8 cellular contexts compared by ENCODE assay signal in genomic region chrX:104166735-104167436, GRCh38. TPM values are rescaled to one million over a fixed set of nuclear protein-coding genes. Genes with fewer than 3 reads are reported as not detected.
DNase-seq lines count a peak whose midpoint lies in the region; ATAC-seq, FAIRE-seq and TF ChIP-seq lines count a peak whose summit lies in the region.

No MANE protein-coding gene starts in this region.

- TF ChIP-seq RAD21 in K562 (CRISPR knock-in tag; conservative IDR thresholded peaks at IDR 0.05 in 1 of 2, IDR thresholded peaks at IDR 0.05 in 1 of 2) = no peak

- TF ChIP-seq CTCF in K562 (IDR thresholded peaks at IDR 0.05 in 2 of 3, conservative IDR thresholded peaks at IDR 0.05 in 1 of 3; ENCODE audit: insufficient read depth in 2 of 3, low read depth in 1 of 3, low read length in 3 of 3) (no peak), lung (IDR thresholded peaks at IDR 0.05; ENCODE audit: control extremely low read depth, extremely low read depth) (no peak), transverse colon (IDR thresholded peaks at IDR 0.05) (no peak)

- no peaks in the 10 kb centered on the region for H3K27me3 ChIP-seq in BLaER1 treated with 17β-estradiol and CSF1 and Interleukin-3, amounts not matched to agents 10 nM and 100 nM
- H3K27me3 ChIP-seq in K562 (ENCODE audit: control insufficient read depth in 2 of 2, insufficient read depth in 2 of 2, low read length in 2 of 2) = no peaks in the 10 kb centered on the region
- no peaks in the 10 kb centered on the region for H3K27me3 ChIP-seq in lung (ENCODE audit: control insufficient read depth, insufficient read depth)
- H3K27me3 ChIP-seq in transverse colon = no peaks in the 10 kb centered on the region

- H3K4me2 ChIP-seq in BLaER1 treated with 17β-estradiol and CSF1 and Interleukin-3, amounts not matched to agents 10 nM and 100 nM = peak overlapping the region; percentile 49 to 86 (median 66)
- H3K4me2 ChIP-seq in K562 (ENCODE audit: insufficient read depth, low read length) = peak overlapping the region; percentile 81

- 0% methylated on average over 5 of the region's 37 CpGs for WGBS in K562 (ENCODE audit: insufficient coverage, low coverage, missing lambda C conversion rate)
- 1 to 42% methylated on average over 23 to 37 of the region's 37 CpGs for WGBS in lung, 2 donors
- WGBS in transverse colon (ENCODE audit: low coverage in 1 of 2), 2 donors = 0 to 37% methylated on average over 3 to 32 of the region's 37 CpGs

- POLR2A ChIA-PET in K562 (lab: Yijun Ruan, JAX) = interaction anchor here (1.4 to 1.9 kb wide), 2 partner anchors 8 to 10 kb away, joined by 4 to 16 read pairs; partner anchors contain the start of gene SLC25A53

- peaks cover 0 to 11% (median 6%) of the 10 kb centered on the region in 11 experiments; a peak in 12 of 22 replicates for H3K9me3 ChIP-seq in BLaER1 treated with 17β-estradiol and CSF1 and Interleukin-3, amounts not matched to agents 10 nM and 100 nM (replicated peaks in 1 of 11)
- H3K9me3 ChIP-seq in K562 (replicated peaks; ENCODE audit: control insufficient read depth, insufficient read depth, low read depth, low read length) (no peaks in the 10 kb centered on the region), lung (ENCODE audit: control insufficient read depth in 2 of 2, insufficient read depth in 1 of 2, low read length in 1 of 2) (no peaks in the 10 kb centered on the region), transverse colon (no peaks in the 10 kb centered on the region)

- DNase-seq in K562 (ENCODE audit: extremely low read depth in 1 of 4, low spot score in 3 of 4) (peak; percentile 9 to 25 (median 12)), lung (ENCODE audit: low spot score) (no peak), transverse colon (no peak), inferior parietal cortex (ENCODE audit: extremely low spot score) (no peak)
- no peak for DNase-seq in central memory CD4-positive, alpha-beta T cell

- 0 out of 22 replicates have a peak, but pooled peaks cover 0 to 16% (median 0%) of the 10 kb centered on the region in 11 experiments for H3K36me3 ChIP-seq in BLaER1 treated with 17β-estradiol and CSF1 and Interleukin-3, amounts not matched to agents 10 nM and 100 nM
- H3K36me3 ChIP-seq in K562 (ENCODE audit: control insufficient read depth, insufficient read depth, low read length) (peaks cover 12% of the 10 kb centered on the region; the same call in 1 of the 3 replicates), lung (ENCODE audit: control insufficient read depth in 2 of 2, insufficient read depth in 2 of 2, low read length in 2 of 2) (no peaks in the 10 kb centered on the region), transverse colon (no peaks in the 10 kb centered on the region)

- no peaks in the 10 kb centered on the region for H3K9me1 ChIP-seq in K562 (ENCODE audit: control insufficient read depth, insufficient read depth, low read length)

- in situ Hi-C loops in K562 (cut with MboI) = no loop called here
- in situ Hi-C loops in transverse colon (cut with MboI; ENCODE audit: low pct_ligation_motif_present in 1 of 4, low pct_unique_long_range_greater_than_20kb in 1 of 4, low sequenced_read_pairs in 3 of 4) = loop anchor here in 1 of 4 donors (25.0 kb wide), 1 partner anchor 480 kb away; the partner anchor contains the start of gene MORF4L2

- H3K79me2 ChIP-seq in K562 (ENCODE audit: control insufficient read depth, insufficient read depth, low read length) = peaks cover 52% of the 10 kb centered on the region

- no TSS peak for BruUV-seq in K562 (replicated peaks; lab: Mats Ljungman, UMichigan)

- CTCF ChIA-PET in K562 (lab: Yijun Ruan, JAX; ENCODE audit: low intra/inter-chr PET ratio) = no interaction called here

- peaks cover 0 to 44% (median 7%) of the 10 kb centered on the region in 11 experiments; a peak in 9 of 22 replicates for H4K20me1 ChIP-seq in BLaER1 treated with 17β-estradiol and CSF1 and Interleukin-3, amounts not matched to agents 10 nM and 100 nM
- peaks cover 5% of the 10 kb centered on the region; the same call in 1 of the 2 replicates for H4K20me1 ChIP-seq in K562 (replicated peaks; ENCODE audit: control insufficient read depth, insufficient read depth, low read length)

- H3K27ac ChIP-seq in BLaER1 treated with 17β-estradiol and CSF1 and Interleukin-3, amounts not matched to agents 10 nM and 100 nM = peak overlapping the region; percentile 74 to 88 (median 80)
- peak overlapping the region; percentile 81 for H3K27ac ChIP-seq in K562 (ENCODE audit: extremely low read depth, low read depth, low read length)
- peak overlapping the region; percentile 73 to 94 for H3K27ac ChIP-seq in lung (ENCODE audit: low read depth in 1 of 2, low read length in 1 of 2)
- H3K27ac ChIP-seq in transverse colon = peak overlapping the region; percentile 88 to 94 (median 89)

- no peak for FAIRE-seq in K562 (lab: Jason Lieb, UNC)

- peak; percentile 1 for ATAC-seq in HG03457 (IDR thresholded peaks at IDR 0.05; ENCODE audit: unreplicated experiment)
- ATAC-seq in K562 = peak; percentile 82
- peak; percentile 3 for ATAC-seq in lung (ENCODE audit: insufficient read depth, low FRiP score)
- no peak for ATAC-seq in esophagus mucosa

- TF ChIP-seq POLR2A in K562 (conservative IDR thresholded peaks at IDR 0.05) (no peak), transverse colon (IDR thresholded peaks at IDR 0.05) (no peak)

- H3K9ac ChIP-seq in BLaER1 treated with 17β-estradiol and CSF1 and Interleukin-3, amounts not matched to agents 10 nM and 100 nM = peak overlapping the region; percentile 76 to 89 (median 86)
- peak overlapping the region; percentile 79 to 97 for H3K9ac ChIP-seq in K562 (ENCODE audit: insufficient read depth in 1 of 2, low read depth in 2 of 2, low read length in 2 of 2)

- TF ChIP-seq EP300 in K562 (IDR thresholded peaks at IDR 0.05; ENCODE audit: low read length) (no peak), transverse colon (IDR thresholded peaks at IDR 0.05; ENCODE audit: low read depth) (no peak)

- peak overlapping the region; percentile 74 for H2AFZ ChIP-seq in K562 (ENCODE audit: low read depth, low read length)

- H3K4me3 ChIP-seq in BLaER1 treated with 17β-estradiol and CSF1 and Interleukin-3, amounts not matched to agents 10 nM and 100 nM = peak overlapping the region; percentile 73 to 89 (median 82)
- peak overlapping the region; percentile 83 for H3K4me3 ChIP-seq in K562
- peak overlapping the region; percentile 81 for H3K4me3 ChIP-seq in lung
- H3K4me3 ChIP-seq in transverse colon = peak overlapping the region; percentile 61 to 71 (median 66)

- peaks cover 4 to 37% (median 17%) of the 10 kb centered on the region in 10 experiments; a peak in 15 of 20 replicates for H3K4me1 ChIP-seq in BLaER1 treated with 17β-estradiol and CSF1 and Interleukin-3, amounts not matched to agents 10 nM and 100 nM
- H3K4me1 ChIP-seq in K562 (replicated peaks in 1 of 2; ENCODE audit: control insufficient read depth in 2 of 2, insufficient read depth in 2 of 2, low read length in 2 of 2) (peaks cover 0 to 7% of the 10 kb centered on the region in 2 experiments; a peak in 4 of 5 replicates), lung (ENCODE audit: control insufficient read depth in 2 of 2, insufficient read depth in 2 of 2, low read length in 2 of 2) (no peaks in the 10 kb centered on the region), transverse colon (peaks cover 0 to 17% (median 7%) of the 10 kb centered on the region in 4 donors)

- intact Hi-C loops in K562 (cut with micrococcal nuclease) = loop anchor here (10.0 kb wide), 1 partner anchor 482 kb away; the partner anchor contains the start of gene MORF4L2
- intact Hi-C loops in transverse colon (cut with DNase I; ENCODE audit: low total_unique reads) = no loop called here

RNA-seq across cellular contexts. Expression of gene FAM199X, which starts 0.6 kb away (rescaled TPM):
- total RNA-seq in K562 (2011; cell fraction: chromatin; rRNA removed; ENCODE audit: low replicate concordance) = 5.3 and 17.5 TPM in 2 replicates
- 3.2 and 4.5 TPM in 2 replicates for total RNA-seq in K562 (2011; cell fraction: nucleolus; rRNA removed)
- total RNA-seq in K562 (2011; cell fraction: nucleoplasm; rRNA removed) = 10.5 and 20.2 TPM in 2 replicates
- 13.7 and 14.2 TPM in 2 replicates for total RNA-seq in K562 (2014; rRNA removed)
- 22.2 and 23.6 TPM in 2 replicates for total RNA-seq in K562 (2014; rRNA removed; fragmentation: Illumina TruSeq; extraction: Trizol)
- 20.3 and 21.2 TPM in 2 replicates for total RNA-seq in K562 (2015; rRNA removed; fragmentation: Illumina TruSeq; extraction: Trizol)
- total RNA-seq in K562 (2021) = 19.0 and 19.3 TPM in 2 replicates
- polyA plus RNA-seq in K562 (2011; rRNA removed) = 9.2 and 12.8 TPM in 2 replicates
- polyA plus RNA-seq in K562 (2011; cell fraction: cytosol; rRNA removed) = 2.7 and 5.1 TPM in 2 replicates
- 7.5 and 9.6 TPM in 2 replicates for polyA plus RNA-seq in K562 (2011; cell fraction: nucleus; rRNA removed)
- polyA plus RNA-seq in K562 (2012) = 12.3 and 15.3 TPM in 2 replicates
- 13.0 and 15.4 TPM in 2 replicates for polyA plus RNA-seq in K562 (2014; fragmentation: Illumina TruSeq; extraction: Trizol)
- polyA plus RNA-seq in K562 (2014; fragmentation: Nextera tagmentation; extraction: Ambion mirVana) = 1 to 10 TPM; 4.6 to 5.6 TPM
- 12.4 and 13.6 TPM in 2 replicates for polyA plus RNA-seq in K562 (2014; rRNA removed)
- polyA minus RNA-seq in K562 (2011; rRNA and poly(A)+ RNA removed) = 17.1 and 17.6 TPM in 2 replicates
- polyA minus RNA-seq in K562 (2011; cell fraction: cytosol; rRNA and poly(A)+ RNA removed) = 8.4 and 10.5 TPM in 2 replicates
- polyA minus RNA-seq in K562 (2011; cell fraction: nucleus; rRNA and poly(A)+ RNA removed) = 6.1 and 9.3 TPM in 2 replicates
- 10 to 100 TPM; 15.1 to 30.5 TPM for total RNA-seq in lung
- 1 to 10 TPM; 7.5 to 8.6 TPM for polyA plus RNA-seq in lung
- total RNA-seq in transverse colon = 10 to 100 TPM; 10.8 to 37.2 (median 25.4) TPM
- total RNA-seq in esophagus mucosa = 8.9 TPM

RNA-seq across cellular contexts. Expression of gene SLC25A53, which starts 10.1 kb away (rescaled TPM):
- 2.6 and 9.6 TPM in 2 replicates for total RNA-seq in K562 (2011; cell fraction: chromatin; rRNA removed; ENCODE audit: low replicate concordance)
- total RNA-seq in K562 (2011; cell fraction: nucleolus; rRNA removed) = 2.0 and 2.5 TPM in 2 replicates
- 2.6 and 4.9 TPM in 2 replicates for total RNA-seq in K562 (2011; cell fraction: nucleoplasm; rRNA removed)
- total RNA-seq in K562 (2014; rRNA removed) (7.7 and 10.8 TPM in 2 replicates), K562 (2014; rRNA removed; fragmentation: Illumina TruSeq; extraction: Trizol) (5.2 and 5.6 TPM in 2 replicates), K562 (2015; rRNA removed; fragmentation: Illumina TruSeq; extraction: Trizol) (7.8 and 8.6 TPM in 2 replicates), K562 (2021) (2.4 and 4.0 TPM in 2 replicates), lung (10 to 100 TPM in 1 of 2 donors, 1 to 10 TPM in 1; 6.2 to 29.4 TPM), transverse colon (10 to 100 TPM in 2 of 4 donors, not detected in 2; 17.1 to 23.3 TPM), esophagus mucosa (2.1 TPM)
- polyA plus RNA-seq in K562 (2011; rRNA removed) (3.3 and 5.6 TPM in 2 replicates), K562 (2014; fragmentation: Illumina TruSeq; extraction: Trizol) (6.5 and 7.0 TPM in 2 replicates), K562 (2014; fragmentation: Nextera tagmentation; extraction: Ambion mirVana) (1 to 10 TPM; 4.0 to 5.4 TPM), K562 (2014; rRNA removed) (4.9 and 5.8 TPM in 2 replicates), lung (1 to 10 TPM; 4.8 to 5.7 TPM)
- polyA plus RNA-seq in K562 (2011; cell fraction: cytosol; rRNA removed) = 2.3 and 3.8 TPM in 2 replicates
- 5.6 and 9.5 TPM in 2 replicates for polyA plus RNA-seq in K562 (2011; cell fraction: nucleus; rRNA removed)
- polyA plus RNA-seq in K562 (2012) = 3.8 and 8.8 TPM in 2 replicates
- 2.7 and 5.6 TPM in 2 replicates for polyA minus RNA-seq in K562 (2011; rRNA and poly(A)+ RNA removed)
- polyA minus RNA-seq in K562 (2011; cell fraction: cytosol; rRNA and poly(A)+ RNA removed) = 2.6 TPM in 1 of 2 replicates, not detected in the other
- 2.1 and 2.4 TPM in 2 replicates for polyA minus RNA-seq in K562 (2011; cell fraction: nucleus; rRNA and poly(A)+ RNA removed)

RNA-seq across cellular contexts. Expression of gene ZCCHC18, which starts 54.6 kb away (rescaled TPM):
- total RNA-seq in K562 (2011; cell fraction: chromatin; rRNA removed; ENCODE audit: low replicate concordance) = not detected in 2 replicates
- total RNA-seq in K562 (2011; cell fraction: nucleolus; rRNA removed) = 0.83 TPM in 1 of 2 replicates, not detected in the other
- total RNA-seq in K562 (2011; cell fraction: nucleoplasm; rRNA removed) = not detected in 2 replicates
- total RNA-seq in K562 (2014; rRNA removed) = not detected in 2 replicates
- not detected in 2 replicates for total RNA-seq in K562 (2014; rRNA removed; fragmentation: Illumina TruSeq; extraction: Trizol)
- not detected in 2 replicates for total RNA-seq in K562 (2015; rRNA removed; fragmentation: Illumina TruSeq; extraction: Trizol)
- not detected in 2 replicates for total RNA-seq in K562 (2021)
- polyA plus RNA-seq in K562 (2011; rRNA removed) = 0.15 TPM in 1 of 2 replicates, not detected in the other
- 0.15 TPM in 1 of 2 replicates, not detected in the other for polyA plus RNA-seq in K562 (2011; cell fraction: cytosol; rRNA removed)
- polyA plus RNA-seq in K562 (2011; cell fraction: nucleus; rRNA removed) = 0.21 TPM in 1 of 2 replicates, not detected in the other
- polyA plus RNA-seq in K562 (2012) = not detected in 2 replicates
- not detected in 2 replicates for polyA plus RNA-seq in K562 (2014; fragmentation: Illumina TruSeq; extraction: Trizol)
- polyA plus RNA-seq in K562 (2014; fragmentation: Nextera tagmentation; extraction: Ambion mirVana) = not detected
- polyA plus RNA-seq in K562 (2014; rRNA removed) = not detected in 2 replicates
- polyA minus RNA-seq in K562 (2011; rRNA and poly(A)+ RNA removed) = not detected in 2 replicates
- not detected in 2 replicates for polyA minus RNA-seq in K562 (2011; cell fraction: cytosol; rRNA and poly(A)+ RNA removed)
- not detected in 2 replicates for polyA minus RNA-seq in K562 (2011; cell fraction: nucleus; rRNA and poly(A)+ RNA removed)
- 1 to 10 TPM in 1 of 2 donors, under 1 TPM in 1; 0.52 to 1.1 TPM for total RNA-seq in lung
- polyA plus RNA-seq in lung = under 1 TPM; 0.24 to 0.55 TPM
- total RNA-seq in transverse colon = under 1 TPM in 1 of 4 donors, not detected in 3; 0.95 TPM
- not detected for total RNA-seq in esophagus mucosa

Comparison
In these comparisons a context has a peak if more than half of its experiments do, and no peak if none do; other contexts are left out.
1. DNase-seq: peak in K562 (4 of 4); none in lung (single experiment), transverse colon (single experiment), central memory CD4-positive, alpha-beta T cell (single experiment) and inferior parietal cortex (single experiment).
2. Peak in every context shown above with its lines, with median percentiles within 50 percentile points of each other: H3K27ac ChIP-seq and H3K4me3 ChIP-seq.